In the genomic region with DNA sequence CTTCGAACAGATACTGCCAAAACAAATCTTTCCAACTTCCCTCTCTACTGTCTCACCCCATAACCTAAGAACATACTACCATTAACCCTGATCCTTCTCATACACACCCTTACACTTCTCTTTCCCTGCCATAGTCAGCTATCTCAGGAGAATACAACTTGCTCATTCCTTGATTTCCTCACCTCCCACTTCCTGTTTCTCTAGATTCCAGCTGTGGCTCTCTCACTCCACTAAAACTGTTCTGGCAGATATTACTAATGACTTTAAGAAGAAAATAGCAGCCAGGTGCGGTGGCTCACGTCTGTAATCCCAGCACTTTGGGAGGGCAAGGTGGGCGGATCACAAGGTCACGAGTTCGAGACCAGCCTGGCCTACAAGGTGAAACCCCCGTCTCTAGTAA, we compare ENCODE assay signal across 18 cellular contexts.
"Had no signal": no experiment of that assay in that cellular context is flagged by ENCODE, and none has a peak within 500 bp of the region (broad histone marks: within the 10 kb centered on the region; RNA-seq: fewer than 3 reads in every experiment).

No MANE protein-coding gene starts in this region.

- DNase-seq: activated B cell treated with CpG ODN at 0.5 μM for 24 hours; activated CD4-positive, alpha-beta T cell treated with anti-CD3 and anti-CD28 coated beads, Interleukin-2, amount 10 ng/mL, durations not matched to agents 7 days and 5 days; activated CD8-positive, alpha-beta T cell treated with anti-CD3 and anti-CD28 coated beads, Interleukin-2, amount 10 ng/mL, durations not matched to agents 7 days and 5 days; activated effector memory CD4-positive, alpha-beta T cell treated with anti-CD3 and anti-CD28 coated beads, Interleukin-2, amount 50 U/mL, for 16 hours; activated T-cell treated with anti-CD3 and anti-CD28 coated beads, Interleukin-2, amount 50 U/mL, for 24 hours; adrenal gland; caudate nucleus; dorsolateral prefrontal cortex; left cardiac atrium; mesenchymal stem cell; mucosa of descending colon; naive B cell; retina; stimulated activated naive CD4-positive, alpha-beta T cell had no signal

- H2AFZ ChIP-seq: hepatocyte had no signal

- H3K27ac ChIP-seq: adrenal gland, dorsolateral prefrontal cortex, hepatocyte, tibial nerve had no signal

- H3K27ac Mint-ChIP-seq: activated B cell treated with CpG ODN at 0.5 μM for 24 hours; activated CD4-positive, alpha-beta T cell treated with anti-CD3 and anti-CD28 coated beads, Interleukin-2, amount 10 ng/mL, durations not matched to agents 7 days and 5 days; activated CD8-positive, alpha-beta T cell treated with anti-CD3 and anti-CD28 coated beads, Interleukin-2, amount 10 ng/mL, durations not matched to agents 7 days and 5 days; activated naive CD4-positive, alpha-beta T cell treated with anti-CD3 and anti-CD28 coated beads, Interleukin-2, amount 50 U/mL, for 24 hours had no signal

- H3K4me3 ChIP-seq: adrenal gland, dorsolateral prefrontal cortex, hepatocyte, mucosa of descending colon, tibial nerve had no signal

- H3K27me3 Mint-ChIP-seq: activated B cell treated with CpG ODN at 0.5 μM for 24 hours; activated CD4-positive, alpha-beta T cell treated with anti-CD3 and anti-CD28 coated beads, Interleukin-2, amount 10 ng/mL, durations not matched to agents 7 days and 5 days; activated naive CD4-positive, alpha-beta T cell treated with anti-CD3 and anti-CD28 coated beads, Interleukin-2, amount 50 U/mL, for 24 hours; activated T-cell treated with anti-CD3 and anti-CD28 coated beads, Interleukin-2, amount 50 U/mL, for 24 hours; naive B cell had no signal

- H3K9me3 Mint-ChIP-seq: activated B cell treated with CpG ODN at 0.5 μM for 24 hours; activated CD4-positive, alpha-beta T cell treated with anti-CD3 and anti-CD28 coated beads, Interleukin-2, amount 10 ng/mL, durations not matched to agents 7 days and 5 days; activated naive CD4-positive, alpha-beta T cell treated with anti-CD3 and anti-CD28 coated beads, Interleukin-2, amount 50 U/mL, for 24 hours; activated T-cell treated with anti-CD3 and anti-CD28 coated beads, Interleukin-2, amount 50 U/mL, for 24 hours; naive B cell; neural crest cell had no signal

- H3K9me3 ChIP-seq: adrenal gland, mucosa of descending colon, tibial nerve had no signal

- H3K27me3 ChIP-seq: adrenal gland, dorsolateral prefrontal cortex, hepatocyte, tibial nerve had no signal

- ATAC-seq: activated CD8-positive, alpha-beta T cell treated with anti-CD3 and anti-CD28 coated beads, Interleukin-2, amount 10 ng/mL, durations not matched to agents 7 days and 5 days; left cardiac atrium; mucosa of descending colon had no signal

- H3K4me2 ChIP-seq: hepatocyte had no signal

- H3K4me3 Mint-ChIP-seq: activated B cell treated with CpG ODN at 0.5 μM for 24 hours; activated CD4-positive, alpha-beta T cell treated with anti-CD3 and anti-CD28 coated beads, Interleukin-2, amount 10 ng/mL, durations not matched to agents 7 days and 5 days; activated CD8-positive, alpha-beta T cell treated with anti-CD3 and anti-CD28 coated beads, Interleukin-2, amount 10 ng/mL, durations not matched to agents 7 days and 5 days; activated naive CD4-positive, alpha-beta T cell treated with anti-CD3 and anti-CD28 coated beads, Interleukin-2, amount 50 U/mL, for 24 hours; activated T-cell treated with anti-CD3 and anti-CD28 coated beads, Interleukin-2, amount 50 U/mL, for 24 hours had no signal
